12 cellular contexts compared by ENCODE assay signal in the genomic region with DNA sequence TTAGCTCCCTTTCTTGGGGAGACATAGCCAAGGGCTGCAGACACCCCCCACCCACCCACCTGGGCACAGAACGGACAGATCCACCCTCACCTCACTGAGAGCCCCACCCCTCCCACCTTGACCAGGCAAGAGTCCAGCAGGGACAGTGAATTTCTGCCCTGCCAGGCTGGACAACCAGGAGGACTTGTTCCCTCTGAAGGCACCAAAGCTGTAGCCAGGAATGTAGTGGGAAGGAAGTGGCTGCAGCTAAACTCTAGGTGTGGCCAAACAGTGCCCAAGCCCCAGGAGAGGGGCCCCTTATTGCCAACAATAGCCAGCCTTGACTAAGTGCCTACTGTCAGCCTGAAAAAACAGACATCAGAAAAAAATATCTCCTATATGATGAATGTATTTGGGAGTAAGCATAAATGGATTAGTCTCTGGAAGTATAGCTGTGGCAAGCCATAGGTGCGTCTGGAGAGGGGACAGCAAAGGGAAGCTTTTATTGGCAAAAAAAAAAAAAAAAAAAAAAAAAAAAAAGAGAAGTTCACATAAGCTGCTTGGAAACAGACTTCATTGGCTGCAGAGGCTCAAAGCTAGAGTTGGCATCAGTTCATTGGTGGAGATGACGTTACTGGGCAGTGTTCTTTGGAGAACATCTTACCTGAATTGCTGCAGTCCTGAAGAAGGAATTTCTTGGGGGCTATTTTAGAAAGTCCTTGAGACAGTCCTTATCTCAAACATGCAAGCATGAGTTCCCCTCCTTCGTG.
DNase-seq lines count a peak whose midpoint lies in the region; ATAC-seq, FAIRE-seq and TF ChIP-seq lines count a peak whose summit lies in the region.
"Had no signal": no experiment of that assay in that cellular context is flagged by ENCODE, and none has a peak within 500 bp of the region (broad histone marks: within the 10 kb centered on the region; RNA-seq: fewer than 3 reads in every experiment).

No MANE protein-coding gene starts in this region.

- no peak overlapping the region for H3K9ac ChIP-seq in parathyroid adenoma

- peaks cover 6% of the 10 kb centered on the region for H3K4me1 ChIP-seq in parathyroid adenoma

- H3K27ac ChIP-seq in epithelial cell of prostate: peak overlapping the region; percentile 10
- no peak overlapping the region for H3K27ac ChIP-seq in parathyroid adenoma
- H3K27ac ChIP-seq: right atrium auricular region had no signal

- TF ChIP-seq CTCF in parathyroid adenoma (IDR thresholded peaks at IDR 0.05): no peak

- H3K9me3 Mint-ChIP-seq in naive thymus-derived CD8-positive, alpha-beta T cell: no peaks in the 10 kb centered on the region

- POLR2A ChIA-PET in naive thymus-derived CD8-positive, alpha-beta T cell (lab: Charles Lee): interaction anchor here (0.6 kb wide), 1 partner anchor 408 kb away, joined by 5 read pairs; no protein-coding TSS in a partner anchor

- H3K4me3 ChIP-seq in parathyroid adenoma (ENCODE audit: low read depth, low read length): no peak overlapping the region
- H3K4me3 ChIP-seq: right atrium auricular region had no signal

- peak overlapping the region in 1 of 10 donors; percentile 24 for H3K4me3 Mint-ChIP-seq in naive thymus-derived CD8-positive, alpha-beta T cell

- no peaks in the 10 kb centered on the region for H3K79me2 ChIP-seq in parathyroid adenoma

- no peaks in the 10 kb centered on the region for H3K36me3 Mint-ChIP-seq in naive thymus-derived CD8-positive, alpha-beta T cell

- no peak for ATAC-seq in HG02763 (IDR thresholded peaks at IDR 0.05; ENCODE audit: unreplicated experiment)
- no peak for ATAC-seq in naive thymus-derived CD8-positive, alpha-beta T cell

- no peak overlapping the region for H3K4me2 ChIP-seq in parathyroid adenoma (ENCODE audit: low read length)

- peaks cover 4 to 16% (median 7%) of the 10 kb centered on the region in 4 donors for H3K4me1 Mint-ChIP-seq in naive thymus-derived CD8-positive, alpha-beta T cell

- no peaks in the 10 kb centered on the region for H3K27me3 Mint-ChIP-seq in naive thymus-derived CD8-positive, alpha-beta T cell

- H3K27ac Mint-ChIP-seq in naive thymus-derived CD8-positive, alpha-beta T cell: no peak overlapping the region

- DNase-seq in NOMO-1 treated with dmso at 0.1 percent for 144 hours (lab: John Stamatoyannopoulos, UW; ENCODE audit: unreplicated experiment): peak; percentile 11
- no peak for DNase-seq in epithelial cell of prostate (ENCODE audit: low read depth, low spot score)
- DNase-seq in UCSD-AML1 (lab: John Stamatoyannopoulos, UW; ENCODE audit: unreplicated experiment): no peak
- DNase-seq in naive thymus-derived CD8-positive, alpha-beta T cell: no peak
- no peak for DNase-seq in dedifferentiated amniotic fluid mesenchymal stem cell (ENCODE audit: extremely low spot score)
- DNase-seq: activated naive CD4-positive, alpha-beta T cell treated with Interleukin-2 at 50 U/mL for 16 hours; effector memory CD4-positive, alpha-beta T cell; GOT3 had no signal

- FAIRE-seq in G401.6 (lab: Jason Lieb, UNC): peak; percentile 92

- no peaks in the 10 kb centered on the region for H3K36me3 ChIP-seq in parathyroid adenoma (ENCODE audit: control insufficient read depth, insufficient read depth, low read length)
- H3K36me3 ChIP-seq: right atrium auricular region had no signal

- H3K9me3 ChIP-seq in parathyroid adenoma (ENCODE audit: control insufficient read depth, low read length): no peaks in the 10 kb centered on the region
- H3K9me3 ChIP-seq: right atrium auricular region had no signal

- peak overlapping the region; percentile 96 for H2AFZ ChIP-seq in parathyroid adenoma

- no peaks in the 10 kb centered on the region for H3K27me3 ChIP-seq in parathyroid adenoma (ENCODE audit: control insufficient read depth, insufficient read depth, low read length)
- H3K27me3 ChIP-seq: right atrium auricular region had no signal
